23 cellular contexts compared by ENCODE assay signal in genomic region chr18:75344161-75344560, GRCh38.
"Had no signal": no experiment of that assay in that cellular context is flagged by ENCODE, and none has a peak within 500 bp of the region (broad histone marks: within the 10 kb centered on the region; RNA-seq: fewer than 3 reads in every experiment).

No MANE protein-coding gene starts in this region.

- H3K36me3 Mint-ChIP-seq: activated naive CD4-positive, alpha-beta T cell treated with anti-CD3 and anti-CD28 coated beads, Interleukin-2, amount 50 U/mL, for 72 hours; naive thymus-derived CD4-positive, alpha-beta T cell had no signal

- DNase-seq: activated CD4-positive, alpha-beta T cell treated with anti-CD3 and anti-CD28 coated beads for 4 hours; activated CD4-positive, alpha-beta T cell treated with anti-CD3 and anti-CD28 coated beads, Interleukin-2, amount 50 U/mL, for 4 hours; activated naive CD4-positive, alpha-beta T cell; activated T-cell treated with anti-CD3 and anti-CD28 coated beads for 4 hours; activated T-cell treated with anti-CD3 and anti-CD28 coated beads, Interleukin-2, amount 50 U/mL, for 72 hours; central memory CD4-positive, alpha-beta T cell; esophagus squamous epithelium; gastrocnemius medialis; hippocampal formation; midbrain; naive thymus-derived CD4-positive, alpha-beta T cell; nucleus accumbens; pancreas; stimulated activated CD4-positive, alpha-beta T cell treated with anti-CD3 and anti-CD28 coated beads, Interleukin-15, amount 100 ng/mL, for 24 hours; stimulated activated CD4-positive, alpha-beta T cell treated with anti-CD3 and anti-CD28 coated beads, Interleukin-2, amount 100 ng/mL, for 24 hours; stimulated activated naive CD4-positive, alpha-beta T cell; tibial artery had no signal

- H3K27me3 Mint-ChIP-seq: dendritic cell treated with granulocyte-macrophage colony-stimulating factor and Interleukin-4, amounts not matched to agents 40 ng/mL and 50 ng/mL, for 4 days had no signal

- H3K9me3 ChIP-seq: breast epithelium, esophagus squamous epithelium, gastrocnemius medialis, pancreas, prostate gland, suprapubic skin, tibial artery had no signal

- ATAC-seq: activated naive CD4-positive, alpha-beta T cell treated with anti-CD3 and anti-CD28 coated beads, Interleukin-2, amount 50 U/mL, for 72 hours; activated T-cell treated with anti-CD3 and anti-CD28 coated beads, Interleukin-2, amount 50 U/mL, for 72 hours; gastrocnemius medialis; naive thymus-derived CD4-positive, alpha-beta T cell; pancreas had no signal

- H3K4me3 Mint-ChIP-seq: activated T-cell treated with anti-CD3 and anti-CD28 coated beads, Interleukin-2, amount 50 U/mL, for 72 hours; dendritic cell treated with granulocyte-macrophage colony-stimulating factor and Interleukin-4, amounts not matched to agents 40 ng/mL and 50 ng/mL, for 4 days; naive thymus-derived CD4-positive, alpha-beta T cell; T-helper 2 cell treated with Interferon-gamma antibody and Interleukin-4, amounts not matched to agents 5 μg/mL and 100 μg/mL, for 36 hours had no signal

- H3K9me3 Mint-ChIP-seq: activated naive CD4-positive, alpha-beta T cell treated with anti-CD3 and anti-CD28 coated beads, Interleukin-2, amount 50 U/mL, for 72 hours; activated T-cell treated with anti-CD3 and anti-CD28 coated beads, Interleukin-2, amount 50 U/mL, for 72 hours; dendritic cell treated with granulocyte-macrophage colony-stimulating factor and Interleukin-4, amounts not matched to agents 40 ng/mL and 50 ng/mL, for 4 days; naive thymus-derived CD4-positive, alpha-beta T cell; T-helper 2 cell treated with Interferon-gamma antibody and Interleukin-4, amounts not matched to agents 5 μg/mL and 100 μg/mL, for 36 hours had no signal

- H3K27me3 ChIP-seq: breast epithelium, esophagus squamous epithelium, gastrocnemius medialis, pancreas had no signal

- H3K4me1 ChIP-seq: breast epithelium, esophagus squamous epithelium, gastrocnemius medialis, pancreas, prostate gland, suprapubic skin, tibial artery had no signal

- H3K27ac ChIP-seq: breast epithelium, esophagus squamous epithelium, gastrocnemius medialis, pancreas, prostate gland, suprapubic skin, tibial artery had no signal

- H3K36me3 ChIP-seq: breast epithelium, esophagus squamous epithelium, gastrocnemius medialis, pancreas, prostate gland, suprapubic skin, tibial artery had no signal

- H3K27ac Mint-ChIP-seq: activated naive CD4-positive, alpha-beta T cell treated with anti-CD3 and anti-CD28 coated beads, Interleukin-2, amount 50 U/mL, for 72 hours; activated T-cell treated with anti-CD3 and anti-CD28 coated beads, Interleukin-2, amount 50 U/mL, for 72 hours; dendritic cell treated with granulocyte-macrophage colony-stimulating factor and Interleukin-4, amounts not matched to agents 40 ng/mL and 50 ng/mL, for 4 days; naive thymus-derived CD4-positive, alpha-beta T cell; T-helper 2 cell treated with Interferon-gamma antibody and Interleukin-4, amounts not matched to agents 5 μg/mL and 100 μg/mL, for 36 hours had no signal

- H3K4me3 ChIP-seq: breast epithelium, esophagus squamous epithelium, gastrocnemius medialis, pancreas, prostate gland, suprapubic skin, tibial artery had no signal
